Comparison of ENCODE assay signal across 8 cellular contexts in the genomic region with DNA sequence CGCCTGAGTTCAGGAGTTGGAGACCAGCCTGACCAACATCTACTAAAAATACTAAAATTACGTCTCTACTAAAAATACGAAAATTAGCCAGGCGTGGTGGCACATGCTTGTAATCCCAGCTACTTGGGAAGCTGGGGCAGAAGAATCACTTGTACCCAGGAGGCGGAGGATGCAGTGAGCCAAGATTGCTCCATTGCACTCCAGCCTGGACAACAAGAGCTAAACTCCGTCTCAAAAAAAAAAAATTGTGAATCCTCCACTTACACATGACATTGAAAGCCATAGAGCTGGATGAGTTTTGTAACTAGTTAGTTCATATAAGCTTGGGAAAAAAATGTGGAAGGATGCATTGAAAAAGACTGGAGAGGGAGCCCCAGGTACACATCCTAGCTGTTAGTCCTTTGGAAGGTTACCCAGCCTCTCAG. TPM values are rescaled to one million over a fixed set of nuclear protein-coding genes. Genes with fewer than 3 reads are reported as not detected.
A peak's percentile ranks its signal among the peaks of the same experiment; 100 is the strongest.
DNase-seq lines count a peak whose midpoint lies in the region; ATAC-seq, FAIRE-seq and TF ChIP-seq lines count a peak whose summit lies in the region.

No MANE protein-coding gene starts in this region.

- no peaks in the 10 kb centered on the region for H3K9me3 Mint-ChIP-seq in activated CD4-positive, alpha-beta T cell treated with anti-CD3 and anti-CD28 coated beads for 36 hours (ENCODE audit: low read depth)

- peak overlapping the region; percentile 97 for H3K4me3 Mint-ChIP-seq in activated CD4-positive, alpha-beta T cell treated with anti-CD3 and anti-CD28 coated beads for 36 hours

- CTCF ChIA-PET in activated CD4-positive, alpha-beta T cell treated with anti-CD3 and anti-CD28 coated beads for 36 hours (lab: Charles Lee) = interaction anchor here (0.5 to 1.8 kb wide), 20 partner anchors 11 to 1524 kb away, joined by 3 to 21 read pairs (median 5); a partner anchor contains a TSS
- CTCF ChIA-PET in HepG2 (lab: Yijun Ruan, JAX; ENCODE audit: low intra/inter-chr PET ratio, low total read pairs) = interaction anchor here (0.9 kb wide), 1 partner anchor 130 kb away, joined by 3 read pairs; no protein-coding TSS in a partner anchor

- H3K4me2 ChIP-seq in HepG2 (ENCODE audit: low read depth, low read length) = peak overlapping the region; percentile 74

- H2AFZ ChIP-seq in HepG2 (ENCODE audit: low read length) = peak overlapping the region; percentile 90

- no peak for ATAC-seq in activated CD4-positive, alpha-beta T cell treated with anti-CD3 and anti-CD28 coated beads for 36 hours
- no peak for ATAC-seq in HepG2

- POLR2A ChIA-PET in activated CD4-positive, alpha-beta T cell treated with anti-CD3 and anti-CD28 coated beads for 36 hours (lab: Charles Lee) = interaction anchor here (0.6 to 1.7 kb wide), 10 partner anchors 10 to 140 kb away, joined by 3 to 26 read pairs (median 4); a partner anchor contains a TSS
- POLR2A ChIA-PET in HepG2 (lab: Yijun Ruan, JAX) = interaction anchor here (0.6 to 3.3 kb wide), 23 partner anchors 11 to 557 kb away, joined by 3 to 49 read pairs (median 5); a partner anchor contains a TSS

- intact Hi-C loops in activated CD4-positive, alpha-beta T cell treated with anti-CD3 and anti-CD28 coated beads for 36 hours (cut with DNase I, micrococcal nuclease) = loop anchor here (1.0 to 2.0 kb wide), 15 partner anchors 12 to 525 kb away; a partner anchor contains a TSS
- intact Hi-C loops in adrenal gland (cut with DNase I) = loop anchor here in 1 of 2 donors (5.0 kb wide), 1 partner anchor 37 kb away; a partner anchor contains a TSS
- intact Hi-C loops in HepG2 (cut with micrococcal nuclease; ENCODE audit: unreplicated experiment) = loop anchor here (1.0 kb wide), 1 partner anchor 39 kb away; a partner anchor contains a TSS
- intact Hi-C loops in testis (cut with DNase I; ENCODE audit: low total_unique reads) = no loop called here

- peak overlapping the region; percentile 90 for H3K27ac Mint-ChIP-seq in activated CD4-positive, alpha-beta T cell treated with anti-CD3 and anti-CD28 coated beads for 36 hours

- H3K27ac ChIP-seq in adrenal gland = peak overlapping the region in 4 of 5 donors; percentile 72 to 95 (median 89)
- peak overlapping the region; percentile 50 for H3K27ac ChIP-seq in HepG2 (ENCODE audit: extremely low read length, insufficient read depth, low read length)
- H3K27ac ChIP-seq in testis = peak overlapping the region; percentile 90 to 94

- no peak for TF ChIP-seq EP300 in HepG2 (IDR thresholded peaks at IDR 0.05; ENCODE audit: low read depth in 2 of 2, low read length in 2 of 2)
- no peak for TF ChIP-seq EP300 in HepG2 (CRISPR knock-in tag; IDR thresholded peaks at IDR 0.05; ENCODE audit: borderline replicate concordance)

- DNase-seq in activated CD4-positive, alpha-beta T cell treated with anti-CD3 and anti-CD28 coated beads for 36 hours = no peak
- no peak for DNase-seq in activated CD4-positive, alpha-beta T cell treated with anti-CD3 and anti-CD28 coated beads, Interleukin-2, amount 50 U/mL, for 1 hour
- DNase-seq in adrenal gland = no peak
- DNase-seq in HepG2 (ENCODE audit: low spot score) = no peak
- DNase-seq in testis = no peak
- DNase-seq in foreskin melanocyte = no peak
- no peak for DNase-seq in RPMI8226
- no peak for DNase-seq in hippocampal formation (lab: John Stamatoyannopoulos, UW)

- peaks cover 6% of the 10 kb centered on the region for H3K27me3 Mint-ChIP-seq in activated CD4-positive, alpha-beta T cell treated with anti-CD3 and anti-CD28 coated beads for 36 hours

- BruUV-seq in HepG2 (replicated peaks; lab: Mats Ljungman, UMichigan) = no TSS peak

- TF ChIP-seq CTCF in adrenal gland (IDR thresholded peaks at IDR 0.05) (no peak), HepG2 (CRISPR knock-in tag; IDR thresholded peaks at IDR 0.05) (no peak), testis (IDR thresholded peaks at IDR 0.05) (no peak)

- H3K36me3 Mint-ChIP-seq in activated CD4-positive, alpha-beta T cell treated with anti-CD3 and anti-CD28 coated beads for 36 hours (ENCODE audit: low read depth) = peaks cover 27% of the 10 kb centered on the region

- H3K4me1 ChIP-seq in adrenal gland (replicated peaks in 1 of 2) = peaks cover 13 to 21% of the 10 kb centered on the region in 2 donors
- peaks cover 22% of the 10 kb centered on the region for H3K4me1 ChIP-seq in HepG2 (ENCODE audit: insufficient read depth, low read length)
- peaks cover 13% of the 10 kb centered on the region for H3K4me1 ChIP-seq in testis

- peaks cover 22% of the 10 kb centered on the region for H3K79me2 ChIP-seq in HepG2 (ENCODE audit: insufficient read depth, low read length)

- H3K27me3 ChIP-seq in adrenal gland (no peaks in the 10 kb centered on the region), HepG2 (ENCODE audit: control insufficient read depth in 1 of 2, insufficient read depth in 2 of 2, low read length in 2 of 2) (no peaks in the 10 kb centered on the region; a peak in 1 of 5 replicates), testis (no peaks in the 10 kb centered on the region)

- H4K20me1 ChIP-seq in HepG2 (ENCODE audit: insufficient read depth, low read length) = peaks cover 2% of the 10 kb centered on the region; the same call in 1 of the 2 replicates

- H3K4me3 ChIP-seq in adrenal gland (peak overlapping the region in 1 of 4 donors; percentile 76), HepG2 (replicated peaks in 1 of 3; ENCODE audit: insufficient read depth in 1 of 3, low read depth in 2 of 3, low read length in 3 of 3) (peak overlapping the region; percentile 59 to 92 (median 69)), testis (peak overlapping the region; percentile 90 to 99)

- H3K36me3 ChIP-seq in adrenal gland (replicated peaks in 1 of 2) (peaks cover 0 to 10% of the 10 kb centered on the region in 2 donors), HepG2 (replicated peaks in 1 of 2; ENCODE audit: control insufficient read depth in 1 of 2, insufficient read depth in 2 of 2, low read length in 2 of 2) (peaks cover 2 to 13% of the 10 kb centered on the region in 2 experiments; a peak in 3 of 5 replicates), testis (ENCODE audit: low read depth, missing control alignments) (no peaks in the 10 kb centered on the region)

- no peak for TF ChIP-seq POLR2A in adrenal gland (IDR thresholded peaks at IDR 0.05)
- no peak for TF ChIP-seq POLR2A in HepG2 (IDR thresholded peaks at IDR 0.05; ENCODE audit: insufficient read depth in 1 of 2, low read depth in 2 of 2, low read length in 2 of 2)
- TF ChIP-seq POLR2A in testis (IDR thresholded peaks at IDR 0.05) = no peak

- no peak for FAIRE-seq in HepG2 (lab: Jason Lieb, UNC)

- H3K4me1 Mint-ChIP-seq in activated CD4-positive, alpha-beta T cell treated with anti-CD3 and anti-CD28 coated beads for 36 hours = peaks cover 26% of the 10 kb centered on the region

- H3K9me3 ChIP-seq in adrenal gland (replicated peaks in 1 of 3) = no peaks in the 10 kb centered on the region
- H3K9me3 ChIP-seq in HepG2 (ENCODE audit: low read length) = no peaks in the 10 kb centered on the region
- no peaks in the 10 kb centered on the region for H3K9me3 ChIP-seq in testis

- no peak for TF ChIP-seq RAD21 in HepG2 (CRISPR knock-in tag; IDR thresholded peaks at IDR 0.05)

- WGBS in adrenal gland, 4 donors = 58 to 69% (median 65%) methylated on average over 6 of the region's 6 CpGs
- 82% methylated on average over 6 of the region's 6 CpGs for WGBS in HepG2 (ENCODE audit: low lambda C conversion rate)
- 38 to 52% methylated on average over 6 of the region's 6 CpGs for WGBS in testis, 2 donors

- peak overlapping the region; percentile 55 for H3K9ac ChIP-seq in HepG2 (ENCODE audit: insufficient read depth, low read depth, low read length)

- in situ Hi-C loops in HepG2 (cut with HindIII; ENCODE audit: extremely low pct_ligation_motif_present, low pct_unique_long_range_greater_than_20kb) = no loop called here

RNA-seq across cellular contexts. Expression of a gene that starts 0.5 kb away (rescaled TPM):
- total RNA-seq in activated CD4-positive, alpha-beta T cell treated with anti-CD3 and anti-CD28 coated beads for 36 hours = 100 to 1,000 TPM; 219 to 275 TPM
- 100 to 1,000 TPM; 121 to 330 (median 205) TPM for total RNA-seq in adrenal gland
- 100 to 1,000 TPM in 1 of 3 donors, 10 to 100 TPM in 2; 53.1 to 268 (median 64.5) TPM for polyA plus RNA-seq in adrenal gland
- total RNA-seq in HepG2 (2016; rRNA removed; fragmentation: Illumina TruSeq; extraction: Trizol) = 162 and 182 TPM in 2 replicates
- total RNA-seq in HepG2 (2016; cell fraction: cytosol; rRNA removed; fragmentation: Illumina TruSeq; extraction: Trizol; ENCODE audit: low read depth) = 33.9 and 38.1 TPM in 2 replicates
- total RNA-seq in HepG2 (2016; cell fraction: insoluble cytoplasmic fraction; rRNA removed; fragmentation: Illumina TruSeq; extraction: Trizol) = 152 and 200 TPM in 2 replicates
- 48.9 and 51.9 TPM in 2 replicates for total RNA-seq in HepG2 (2016; cell fraction: membrane; rRNA removed; fragmentation: Illumina TruSeq; extraction: Trizol)
- 54.2 and 57.6 TPM in 2 replicates for total RNA-seq in HepG2 (2016; cell fraction: nucleus; rRNA removed; fragmentation: Illumina TruSeq; extraction: Trizol)
- polyA plus RNA-seq in HepG2 (2011; rRNA removed) = 296 and 301 TPM in 2 replicates
- 291 and 381 TPM in 2 replicates for polyA plus RNA-seq in HepG2 (2011; cell fraction: cytosol; rRNA removed)
- polyA plus RNA-seq in HepG2 (2011; cell fraction: nucleus; rRNA removed) = 94.6 and 107 TPM in 2 replicates
- 96.4 and 131 TPM in 2 replicates for polyA plus RNA-seq in HepG2 (2012)
- 42.7 and 43.8 TPM in 2 replicates for polyA plus RNA-seq in HepG2 (2016; cell fraction: cytosol; fragmentation: Illumina TruSeq; extraction: Trizol; ENCODE audit: low read depth)
- polyA plus RNA-seq in HepG2 (2016; cell fraction: insoluble cytoplasmic fraction; fragmentation: Illumina TruSeq; extraction: Trizol; ENCODE audit: low read depth) = 227 and 233 TPM in 2 replicates
- polyA plus RNA-seq in HepG2 (2016; cell fraction: membrane; fragmentation: Illumina TruSeq; extraction: Trizol; ENCODE audit: low read depth) = 48.1 and 50.0 TPM in 2 replicates
- 103 and 107 TPM in 2 replicates for polyA plus RNA-seq in HepG2 (2016; cell fraction: nucleus; fragmentation: Illumina TruSeq; extraction: Trizol; ENCODE audit: insufficient read depth, low read depth)
- polyA minus RNA-seq in HepG2 (2011; rRNA and poly(A)+ RNA removed; ENCODE audit: low replicate concordance) = 239 and 250 TPM in 2 replicates
- 71.2 and 79.0 TPM in 2 replicates for polyA minus RNA-seq in HepG2 (2011; cell fraction: cytosol; rRNA and poly(A)+ RNA removed)
- 39.3 and 41.1 TPM in 2 replicates for polyA minus RNA-seq in HepG2 (2011; cell fraction: nucleus; rRNA and poly(A)+ RNA removed)
- 100 to 1,000 TPM; 244 to 265 TPM for total RNA-seq in testis
- polyA plus RNA-seq in testis (ENCODE audit: insufficient read depth, low read depth, low replicate concordance) = 373 TPM

RNA-seq across cellular contexts. Expression of a gene that starts 13.9 kb away (rescaled TPM):
- total RNA-seq in activated CD4-positive, alpha-beta T cell treated with anti-CD3 and anti-CD28 coated beads for 36 hours = under 1 TPM; 0.30 to 0.51 TPM
- total RNA-seq in adrenal gland (1 to 10 TPM in 1 of 8 donors, under 1 TPM in 5, not detected in 2; 0.57 to 1.4 (median 0.78) TPM), HepG2 (2016; rRNA removed; fragmentation: Illumina TruSeq; extraction: Trizol) (not detected in 2 replicates), testis (10 to 100 TPM; 43.7 to 80.2 TPM)
- polyA plus RNA-seq in adrenal gland (1 to 10 TPM in 1 of 3 donors, under 1 TPM in 1, not detected in 1; 0.88 to 1.6 TPM), HepG2 (2011; rRNA removed) (0.07 TPM in 1 of 2 replicates, not detected in the other), testis (ENCODE audit: insufficient read depth, low read depth, low replicate concordance) (196 TPM)
- not detected in 2 replicates for total RNA-seq in HepG2 (2016; cell fraction: cytosol; rRNA removed; fragmentation: Illumina TruSeq; extraction: Trizol; ENCODE audit: low read depth)
- not detected in 2 replicates for total RNA-seq in HepG2 (2016; cell fraction: insoluble cytoplasmic fraction; rRNA removed; fragmentation: Illumina TruSeq; extraction: Trizol)
- total RNA-seq in HepG2 (2016; cell fraction: membrane; rRNA removed; fragmentation: Illumina TruSeq; extraction: Trizol) = not detected in 2 replicates
- total RNA-seq in HepG2 (2016; cell fraction: nucleus; rRNA removed; fragmentation: Illumina TruSeq; extraction: Trizol) = not detected in 2 replicates
- polyA plus RNA-seq in HepG2 (2011; cell fraction: cytosol; rRNA removed) = not detected in 2 replicates
- 0.06 and 0.14 TPM in 2 replicates for polyA plus RNA-seq in HepG2 (2011; cell fraction: nucleus; rRNA removed)
- 0.08 and 0.28 TPM in 2 replicates for polyA plus RNA-seq in HepG2 (2012)
- not detected in 2 replicates for polyA plus RNA-seq in HepG2 (2016; cell fraction: cytosol; fragmentation: Illumina TruSeq; extraction: Trizol; ENCODE audit: low read depth)
- polyA plus RNA-seq in HepG2 (2016; cell fraction: insoluble cytoplasmic fraction; fragmentation: Illumina TruSeq; extraction: Trizol; ENCODE audit: low read depth) = not detected in 2 replicates
- not detected in 2 replicates for polyA plus RNA-seq in HepG2 (2016; cell fraction: membrane; fragmentation: Illumina TruSeq; extraction: Trizol; ENCODE audit: low read depth)
- polyA plus RNA-seq in HepG2 (2016; cell fraction: nucleus; fragmentation: Illumina TruSeq; extraction: Trizol; ENCODE audit: insufficient read depth, low read depth) = not detected in 2 replicates
- not detected in 2 replicates for polyA minus RNA-seq in HepG2 (2011; rRNA and poly(A)+ RNA removed; ENCODE audit: low replicate concordance)
- polyA minus RNA-seq in HepG2 (2011; cell fraction: cytosol; rRNA and poly(A)+ RNA removed) = not detected in 2 replicates
- not detected in 2 replicates for polyA minus RNA-seq in HepG2 (2011; cell fraction: nucleus; rRNA and poly(A)+ RNA removed)

RNA-seq across cellular contexts. Expression of a gene that starts 14.6 kb away (rescaled TPM):
- 1 to 10 TPM; 3.0 to 4.5 TPM for total RNA-seq in activated CD4-positive, alpha-beta T cell treated with anti-CD3 and anti-CD28 coated beads for 36 hours
- total RNA-seq in adrenal gland = 1 to 10 TPM in 3 of 8 donors, under 1 TPM in 4, not detected in 1; 0.09 to 3.3 (median 0.55) TPM
- polyA plus RNA-seq in adrenal gland = 1 to 10 TPM; 1.4 TPM
- 0.06 and 0.15 TPM in 2 replicates for total RNA-seq in HepG2 (2016; rRNA removed; fragmentation: Illumina TruSeq; extraction: Trizol)
- 0.09 TPM in 1 of 2 replicates, not detected in the other for total RNA-seq in HepG2 (2016; cell fraction: cytosol; rRNA removed; fragmentation: Illumina TruSeq; extraction: Trizol; ENCODE audit: low read depth)
- 0.19 TPM in 1 of 2 replicates, not detected in the other for total RNA-seq in HepG2 (2016; cell fraction: insoluble cytoplasmic fraction; rRNA removed; fragmentation: Illumina TruSeq; extraction: Trizol)
- 0.15 and 0.28 TPM in 2 replicates for total RNA-seq in HepG2 (2016; cell fraction: membrane; rRNA removed; fragmentation: Illumina TruSeq; extraction: Trizol)
- total RNA-seq in HepG2 (2016; cell fraction: nucleus; rRNA removed; fragmentation: Illumina TruSeq; extraction: Trizol) = not detected in 2 replicates
- 0.17 and 0.54 TPM in 2 replicates for polyA plus RNA-seq in HepG2 (2011; rRNA removed)
- polyA plus RNA-seq in HepG2 (2011; cell fraction: cytosol; rRNA removed) = 0.04 and 0.08 TPM in 2 replicates
- polyA plus RNA-seq in HepG2 (2011; cell fraction: nucleus; rRNA removed) = 2.7 TPM in 2 replicates
- polyA plus RNA-seq in HepG2 (2012) = 0.03 and 0.43 TPM in 2 replicates
- polyA plus RNA-seq in HepG2 (2016; cell fraction: cytosol; fragmentation: Illumina TruSeq; extraction: Trizol; ENCODE audit: low read depth) = 0.02 TPM in 2 replicates
- 0.10 and 0.17 TPM in 2 replicates for polyA plus RNA-seq in HepG2 (2016; cell fraction: insoluble cytoplasmic fraction; fragmentation: Illumina TruSeq; extraction: Trizol; ENCODE audit: low read depth)
- polyA plus RNA-seq in HepG2 (2016; cell fraction: membrane; fragmentation: Illumina TruSeq; extraction: Trizol; ENCODE audit: low read depth) = 0.13 TPM in 2 replicates
- 0.59 and 2.3 TPM in 2 replicates for polyA plus RNA-seq in HepG2 (2016; cell fraction: nucleus; fragmentation: Illumina TruSeq; extraction: Trizol; ENCODE audit: insufficient read depth, low read depth)
- 0.44 and 2.6 TPM in 2 replicates for polyA minus RNA-seq in HepG2 (2011; rRNA and poly(A)+ RNA removed; ENCODE audit: low replicate concordance)
- not detected in 2 replicates for polyA minus RNA-seq in HepG2 (2011; cell fraction: cytosol; rRNA and poly(A)+ RNA removed)
- polyA minus RNA-seq in HepG2 (2011; cell fraction: nucleus; rRNA and poly(A)+ RNA removed) = 1.5 and 1.7 TPM in 2 replicates
- 1 to 10 TPM; 2.2 to 2.6 TPM for total RNA-seq in testis
- 1.7 TPM for polyA plus RNA-seq in testis (ENCODE audit: insufficient read depth, low read depth, low replicate concordance)

RNA-seq across cellular contexts. Expression of a gene that starts 29.0 kb away (rescaled TPM):
- total RNA-seq in activated CD4-positive, alpha-beta T cell treated with anti-CD3 and anti-CD28 coated beads for 36 hours = 10 to 100 TPM; 19.6 to 24.8 TPM
- total RNA-seq in adrenal gland = 10 to 100 TPM; 13.4 to 33.5 (median 17.0) TPM
- 10 to 100 TPM in 2 of 3 donors, 1 to 10 TPM in 1; 5.3 to 25.7 (median 20.8) TPM for polyA plus RNA-seq in adrenal gland
- 7.4 and 10.0 TPM in 2 replicates for total RNA-seq in HepG2 (2016; rRNA removed; fragmentation: Illumina TruSeq; extraction: Trizol)
- 6.0 TPM in 2 replicates for total RNA-seq in HepG2 (2016; cell fraction: cytosol; rRNA removed; fragmentation: Illumina TruSeq; extraction: Trizol; ENCODE audit: low read depth)
- 6.7 and 10.1 TPM in 2 replicates for total RNA-seq in HepG2 (2016; cell fraction: insoluble cytoplasmic fraction; rRNA removed; fragmentation: Illumina TruSeq; extraction: Trizol)
- 6.6 and 6.9 TPM in 2 replicates for total RNA-seq in HepG2 (2016; cell fraction: membrane; rRNA removed; fragmentation: Illumina TruSeq; extraction: Trizol)
- 7.8 and 8.6 TPM in 2 replicates for total RNA-seq in HepG2 (2016; cell fraction: nucleus; rRNA removed; fragmentation: Illumina TruSeq; extraction: Trizol)
- 11.0 and 11.5 TPM in 2 replicates for polyA plus RNA-seq in HepG2 (2011; rRNA removed)
- polyA plus RNA-seq in HepG2 (2011; cell fraction: cytosol; rRNA removed) = 5.8 and 10.9 TPM in 2 replicates
- 28.8 and 32.0 TPM in 2 replicates for polyA plus RNA-seq in HepG2 (2011; cell fraction: nucleus; rRNA removed)
- polyA plus RNA-seq in HepG2 (2012) = 5.4 and 7.0 TPM in 2 replicates
- 5.1 and 5.9 TPM in 2 replicates for polyA plus RNA-seq in HepG2 (2016; cell fraction: cytosol; fragmentation: Illumina TruSeq; extraction: Trizol; ENCODE audit: low read depth)
- polyA plus RNA-seq in HepG2 (2016; cell fraction: insoluble cytoplasmic fraction; fragmentation: Illumina TruSeq; extraction: Trizol; ENCODE audit: low read depth) = 7.4 and 8.0 TPM in 2 replicates
- 5.4 and 6.1 TPM in 2 replicates for polyA plus RNA-seq in HepG2 (2016; cell fraction: membrane; fragmentation: Illumina TruSeq; extraction: Trizol; ENCODE audit: low read depth)
- polyA plus RNA-seq in HepG2 (2016; cell fraction: nucleus; fragmentation: Illumina TruSeq; extraction: Trizol; ENCODE audit: insufficient read depth, low read depth) = 18.2 and 20.4 TPM in 2 replicates
- polyA minus RNA-seq in HepG2 (2011; rRNA and poly(A)+ RNA removed; ENCODE audit: low replicate concordance) = 5.8 and 6.2 TPM in 2 replicates
- 4.2 and 5.5 TPM in 2 replicates for polyA minus RNA-seq in HepG2 (2011; cell fraction: cytosol; rRNA and poly(A)+ RNA removed)
- polyA minus RNA-seq in HepG2 (2011; cell fraction: nucleus; rRNA and poly(A)+ RNA removed) = 3.7 and 4.5 TPM in 2 replicates
- total RNA-seq in testis = 10 to 100 TPM; 13.0 to 14.1 TPM
- polyA plus RNA-seq in testis (ENCODE audit: insufficient read depth, low read depth, low replicate concordance) = 17.7 TPM

RNA-seq across cellular contexts. Expression of a gene that starts 38.3 kb away (rescaled TPM):
- 1 to 10 TPM; 3.3 to 3.4 TPM for total RNA-seq in activated CD4-positive, alpha-beta T cell treated with anti-CD3 and anti-CD28 coated beads for 36 hours
- total RNA-seq in adrenal gland (1 to 10 TPM in 7 of 8 donors, under 1 TPM in 1; 0.30 to 8.8 (median 3.2) TPM), HepG2 (2016; rRNA removed; fragmentation: Illumina TruSeq; extraction: Trizol) (0.21 and 1.0 TPM in 2 replicates), testis (10 to 100 TPM; 56.3 to 84.0 TPM)
- polyA plus RNA-seq in adrenal gland (1 to 10 TPM; 1.5 to 3.7 (median 2.1) TPM), HepG2 (2011; rRNA removed) (0.55 and 0.86 TPM in 2 replicates), testis (ENCODE audit: insufficient read depth, low read depth, low replicate concordance) (141 TPM)
- total RNA-seq in HepG2 (2016; cell fraction: cytosol; rRNA removed; fragmentation: Illumina TruSeq; extraction: Trizol; ENCODE audit: low read depth) = 0.10 and 0.26 TPM in 2 replicates
- total RNA-seq in HepG2 (2016; cell fraction: insoluble cytoplasmic fraction; rRNA removed; fragmentation: Illumina TruSeq; extraction: Trizol) = 0.43 TPM in 1 of 2 replicates, not detected in the other
- 0.19 TPM in 1 of 2 replicates, not detected in the other for total RNA-seq in HepG2 (2016; cell fraction: membrane; rRNA removed; fragmentation: Illumina TruSeq; extraction: Trizol)
- 1.3 and 1.9 TPM in 2 replicates for total RNA-seq in HepG2 (2016; cell fraction: nucleus; rRNA removed; fragmentation: Illumina TruSeq; extraction: Trizol)
- 0.19 and 0.21 TPM in 2 replicates for polyA plus RNA-seq in HepG2 (2011; cell fraction: cytosol; rRNA removed)
- 3.8 and 4.6 TPM in 2 replicates for polyA plus RNA-seq in HepG2 (2011; cell fraction: nucleus; rRNA removed)
- polyA plus RNA-seq in HepG2 (2012) = 0.71 and 0.78 TPM in 2 replicates
- polyA plus RNA-seq in HepG2 (2016; cell fraction: cytosol; fragmentation: Illumina TruSeq; extraction: Trizol; ENCODE audit: low read depth) = 0.11 TPM in 1 of 2 replicates, not detected in the other
- not detected in 2 replicates for polyA plus RNA-seq in HepG2 (2016; cell fraction: insoluble cytoplasmic fraction; fragmentation: Illumina TruSeq; extraction: Trizol; ENCODE audit: low read depth)
- 0.05 and 0.06 TPM in 2 replicates for polyA plus RNA-seq in HepG2 (2016; cell fraction: membrane; fragmentation: Illumina TruSeq; extraction: Trizol; ENCODE audit: low read depth)
- 0.44 and 0.88 TPM in 2 replicates for polyA plus RNA-seq in HepG2 (2016; cell fraction: nucleus; fragmentation: Illumina TruSeq; extraction: Trizol; ENCODE audit: insufficient read depth, low read depth)
- 2.0 and 2.1 TPM in 2 replicates for polyA minus RNA-seq in HepG2 (2011; rRNA and poly(A)+ RNA removed; ENCODE audit: low replicate concordance)
- polyA minus RNA-seq in HepG2 (2011; cell fraction: cytosol; rRNA and poly(A)+ RNA removed) = 0.18 and 0.30 TPM in 2 replicates
- polyA minus RNA-seq in HepG2 (2011; cell fraction: nucleus; rRNA and poly(A)+ RNA removed) = 3.1 and 3.3 TPM in 2 replicates

Comparison
In these comparisons a context has a peak if more than half of its experiments do, and no peak if none do; other contexts are left out.
1. RNA of a gene that starts 13.9 kb away (total RNA-seq): 43.7 to 80.2 TPM in testis; 0.57 to 1.4 TPM in adrenal gland, 0.30 to 0.51 TPM in activated CD4-positive, alpha-beta T cell treated with anti-CD3 and anti-CD28 coated beads for 36 hours and not detected in HepG2; every median in the first group is over 10 times any median in the second.
2. Peak in every context shown above with its lines, with median percentiles within 50 percentile points of each other: H3K27ac ChIP-seq.